Comparison of ENCODE assay signal across 18 cellular contexts in the genomic region with DNA sequence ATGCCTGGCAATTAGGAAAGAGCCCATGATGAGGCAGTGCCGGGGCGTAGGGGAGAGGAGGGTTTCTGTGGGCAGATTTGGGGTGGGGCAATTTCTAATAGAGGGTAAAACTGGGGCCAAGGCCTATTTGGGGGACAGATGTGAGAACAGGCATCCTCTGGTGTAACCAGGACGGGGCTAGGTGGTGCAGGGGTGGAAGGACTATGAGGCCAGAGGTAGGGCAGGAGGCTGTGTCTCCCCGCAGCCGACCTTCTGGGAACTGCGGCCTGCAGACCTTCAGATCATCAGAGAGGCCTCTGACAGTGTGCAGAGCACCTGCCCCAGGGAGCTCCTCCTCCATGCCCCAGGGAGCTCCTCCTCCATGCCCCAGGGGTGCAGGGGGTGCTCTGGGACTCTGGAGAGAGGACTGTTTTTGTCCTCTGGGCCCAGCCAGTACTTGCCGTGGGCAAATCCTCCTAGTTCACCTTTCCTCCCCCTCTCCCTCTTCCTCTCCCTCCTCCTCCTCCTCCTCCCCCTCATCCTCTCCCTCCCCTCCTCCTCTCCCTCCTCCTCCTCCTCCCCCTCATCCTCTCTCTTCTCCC.
DNase-seq lines count a peak whose midpoint lies in the region; ATAC-seq and TF ChIP-seq lines count a peak whose summit lies in the region.
"Had no signal": no experiment of that assay in that cellular context is flagged by ENCODE, and none has a peak within 500 bp of the region (broad histone marks: within the 10 kb centered on the region; RNA-seq: fewer than 3 reads in every experiment).

No MANE protein-coding gene starts in this region.

- no peaks in the 10 kb centered on the region for H3K27me3 Mint-ChIP-seq in WTC11 (ENCODE audit: low read depth)

- 83% methylated on average over 7 of the region's 7 CpGs for WGBS in SK-N-SH (ENCODE audit: low lambda C conversion rate)

- H3K4me3 Mint-ChIP-seq in WTC11, result no peak overlapping the region
- H3K4me3 Mint-ChIP-seq: CD8-positive, alpha-beta T cell had no signal

- CTCF ChIA-PET in SK-N-SH (lab: Yijun Ruan, JAX) (interaction anchor here (1.1 to 11.9 kb wide), 5 partner anchors 9 to 143 kb away, joined by 3 to 301 read pairs (median 18); a partner anchor contains a TSS), WTC11 (lab: Charles Lee) (interaction anchor here (0.7 kb wide), 1 partner anchor 42 kb away, joined by 5 read pairs; no protein-coding TSS in a partner anchor)

- ATAC-seq in SK-N-SH treated with all-trans-retinoic acid at 6 μM for 48 hours (peak; percentile 32; the same call in 2 of the 3 replicates), DND-41 (ENCODE audit: insufficient read depth, low read depth) (peak; percentile 35; the same call in 1 of the 3 replicates), WTC11 (no peak), HG03432 (IDR thresholded peaks at IDR 0.05; ENCODE audit: unreplicated experiment) (no peak), HG02759 (IDR thresholded peaks at IDR 0.05; ENCODE audit: unreplicated experiment) (no peak)
- ATAC-seq: CD8-positive, alpha-beta T cell had no signal

- H3K9me3 ChIP-seq in SK-N-SH (no peaks in the 10 kb centered on the region), DND-41 (ENCODE audit: insufficient read depth, low read length, severe bottlenecking) (no peaks in the 10 kb centered on the region), osteoblast (ENCODE audit: low read depth, low read length) (no peaks in the 10 kb centered on the region)
- H3K9me3 ChIP-seq: BLaER1, MG63 had no signal

- no peak overlapping the region for H3K27ac Mint-ChIP-seq in WTC11
- H3K27ac Mint-ChIP-seq: CD8-positive, alpha-beta T cell had no signal

- TF ChIP-seq CTCF in SK-N-SH (IDR thresholded peaks at IDR 0.05) (no peak), DND-41 (IDR thresholded peaks at IDR 0.05; ENCODE audit: borderline replicate concordance, extremely low read depth, low read length, poor library complexity, severe bottlenecking) (no peak), WTC11 (IDR thresholded peaks at IDR 0.05) (no peak), osteoblast (IDR thresholded peaks at IDR 0.05; ENCODE audit: extremely low read depth, low read depth, low read length) (no peak)

- no peaks in the 10 kb centered on the region for H3K9me3 Mint-ChIP-seq in WTC11
- H3K9me3 Mint-ChIP-seq: CD8-positive, alpha-beta T cell had no signal

- DNase-seq in SK-N-SH, result no peak
- DNase-seq in DND-41, result no peak
- no peak for DNase-seq in WTC11 (ENCODE audit: low spot score)
- DNase-seq in osteoblast (ENCODE audit: insufficient read length, low spot score, missing footprints), result peak; percentile 53
- DNase-seq in activated CD4-positive, alpha-beta T cell treated with anti-CD3 and anti-CD28 coated beads, Interleukin-2, amount 50 U/mL, for 48 hours, result no peak
- DNase-seq: CD8-positive, alpha-beta T cell; GF-D8; NCI-H1105; NCI-H187 treated with DMSO at 0.1 percent for 48 hours; NCI-H2171 treated with DMSO at 0.1 percent for 48 hours; NCI-H748 treated with DMSO at 0.1 percent for 48 hours; OCI-M1 had no signal

- H3K36me3 ChIP-seq in SK-N-SH (replicated peaks in 1 of 2; ENCODE audit: control insufficient read depth in 1 of 2, insufficient read depth in 2 of 2, low read length in 1 of 2) (no peaks in the 10 kb centered on the region), DND-41 (ENCODE audit: insufficient read depth, low read length) (no peaks in the 10 kb centered on the region), osteoblast (ENCODE audit: insufficient read depth, low read length) (no peaks in the 10 kb centered on the region)
- H3K36me3 ChIP-seq: BLaER1, MG63 had no signal

- no peak for TF ChIP-seq EP300 in SK-N-SH (IDR thresholded peaks at IDR 0.05; ENCODE audit: borderline replicate concordance in 1 of 2, low read depth in 1 of 2, low read length in 1 of 2)

- peaks cover 3% of the 10 kb centered on the region; the same call in 1 of the 2 replicates for H3K4me1 Mint-ChIP-seq in WTC11

- no peak overlapping the region for H2AFZ ChIP-seq in SK-N-SH (ENCODE audit: low read depth)
- H2AFZ ChIP-seq in DND-41 (ENCODE audit: low read depth, low read length), result no peak overlapping the region
- no peak overlapping the region for H2AFZ ChIP-seq in osteoblast (ENCODE audit: low read length)

- no peaks in the 10 kb centered on the region for H3K9me2 ChIP-seq in SK-N-SH

- H3K4me1 ChIP-seq in SK-N-SH (ENCODE audit: control insufficient read depth in 1 of 2, insufficient read depth in 2 of 2, low read depth in 1 of 2, low read length in 1 of 2) (no peaks in the 10 kb centered on the region; a peak in 1 of 4 replicates), DND-41 (ENCODE audit: insufficient read depth, low read length) (no peaks in the 10 kb centered on the region), osteoblast (ENCODE audit: insufficient read depth, low read length) (no peaks in the 10 kb centered on the region)

- H3K9ac ChIP-seq in SK-N-SH (no peak overlapping the region), DND-41 (ENCODE audit: low read depth, low read length) (no peak overlapping the region)
- H3K9ac ChIP-seq: BLaER1 had no signal

- no peaks in the 10 kb centered on the region for H3K36me3 Mint-ChIP-seq in WTC11
- H3K36me3 Mint-ChIP-seq: CD8-positive, alpha-beta T cell had no signal

- H3K4me3 ChIP-seq in SK-N-SH (ENCODE audit: low read depth in 2 of 2, low read length in 1 of 2) (no peak overlapping the region), DND-41 (ENCODE audit: low read depth in 1 of 2, low read length in 2 of 2) (no peak overlapping the region), osteoblast (ENCODE audit: insufficient read depth, low read length) (no peak overlapping the region)
- H3K4me3 ChIP-seq: BLaER1, MG63 had no signal

- H3K79me2 ChIP-seq in SK-N-SH (ENCODE audit: insufficient read depth) (no peaks in the 10 kb centered on the region), DND-41 (ENCODE audit: insufficient read depth, low read length) (no peaks in the 10 kb centered on the region), osteoblast (ENCODE audit: insufficient read depth, low read length) (no peaks in the 10 kb centered on the region)

- no peaks in the 10 kb centered on the region for H3F3A ChIP-seq in SK-N-SH (replicated peaks; ENCODE audit: insufficient read depth)

- TF ChIP-seq RAD21 in SK-N-SH (IDR thresholded peaks at IDR 0.05; ENCODE audit: low read length), result no peak

- POLR2A ChIA-PET in SK-N-SH (lab: Yijun Ruan, JAX), result no interaction called here
- POLR2A ChIA-PET in WTC11 (lab: Charles Lee), result no interaction called here

- H3K27ac ChIP-seq in SK-N-SH (ENCODE audit: low read depth in 2 of 2, low read length in 1 of 2), result no peak overlapping the region
- no peak overlapping the region for H3K27ac ChIP-seq in DND-41 (ENCODE audit: low read length)
- H3K27ac ChIP-seq in osteoblast (ENCODE audit: low read depth, low read length), result no peak overlapping the region
- H3K27ac ChIP-seq: BLaER1, RWPE1 had no signal

- H3K27me3 ChIP-seq in SK-N-SH (ENCODE audit: insufficient read depth) (no peaks in the 10 kb centered on the region), DND-41 (ENCODE audit: insufficient read depth, low read length, poor library complexity) (no peaks in the 10 kb centered on the region), osteoblast (ENCODE audit: insufficient read depth, low read length) (no peaks in the 10 kb centered on the region)
- H3K27me3 ChIP-seq: BLaER1, MG63 had no signal

- H4K20me1 ChIP-seq in SK-N-SH (ENCODE audit: insufficient read depth) (no peaks in the 10 kb centered on the region), DND-41 (ENCODE audit: insufficient read depth, low read length) (no peaks in the 10 kb centered on the region), osteoblast (ENCODE audit: insufficient read depth, low read length) (no peaks in the 10 kb centered on the region)
- H4K20me1 ChIP-seq: BLaER1 had no signal

- H3K4me2 ChIP-seq in SK-N-SH (no peak overlapping the region), DND-41 (ENCODE audit: insufficient read depth, low read length) (no peak overlapping the region), osteoblast (ENCODE audit: insufficient read depth, low read length) (no peak overlapping the region)
- H3K4me2 ChIP-seq: BLaER1 had no signal

TF ChIP-seq in SK-N-SH treated with all-trans-retinoic acid at 6 μM for 48 hours, 23 proteins besides CTCF, POLR2A, EP300 and RAD21 (continues in another document):
- TF ChIP-seq SNAI2 (CRISPR knock-in tag; IDR thresholded peaks at IDR 0.05) (no peak), ISL1 (CRISPR knock-in tag; IDR thresholded peaks at IDR 0.05) (no peak), PPARA (CRISPR knock-in tag; IDR thresholded peaks at IDR 0.05; ENCODE audit: borderline replicate concordance) (no peak), ZFP30 (CRISPR knock-in tag; IDR thresholded peaks at IDR 0.05) (no peak), TOX (CRISPR knock-in tag; IDR thresholded peaks at IDR 0.05; ENCODE audit: borderline replicate concordance) (no peak), OSR1 (CRISPR knock-in tag; IDR thresholded peaks at IDR 0.05) (no peak), GLIS3 (CRISPR knock-in tag; IDR thresholded peaks at IDR 0.05) (no peak)

TF ChIP-seq in SK-N-SH, 30 proteins besides CTCF, POLR2A, EP300 and RAD21 (continues in another document):
- TF ChIP-seq RFX5 (IDR thresholded peaks at IDR 0.05; ENCODE audit: low read length), result no peak
- TF ChIP-seq, protein P1, sequence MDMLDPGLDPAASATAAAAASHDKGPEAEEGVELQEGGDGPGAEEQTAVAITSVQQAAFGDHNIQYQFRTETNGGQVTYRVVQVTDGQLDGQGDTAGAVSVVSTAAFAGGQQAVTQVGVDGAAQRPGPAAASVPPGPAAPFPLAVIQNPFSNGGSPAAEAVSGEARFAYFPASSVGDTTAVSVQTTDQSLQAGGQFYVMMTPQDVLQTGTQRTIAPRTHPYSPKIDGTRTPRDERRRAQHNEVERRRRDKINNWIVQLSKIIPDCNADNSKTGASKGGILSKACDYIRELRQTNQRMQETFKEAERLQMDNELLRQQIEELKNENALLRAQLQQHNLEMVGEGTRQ (IDR thresholded peaks at IDR 0.05; ENCODE audit: borderline replicate concordance, low read depth, low read length), result no peak

TF ChIP-seq in WTC11, 78 proteins besides CTCF, POLR2A, EP300 and RAD21:
- TF ChIP-seq OVOL2 (CRISPR knock-in tag; IDR thresholded peaks at IDR 0.05; ENCODE audit: borderline replicate concordance), result no peak
- peak; percentile 44; the same call in 1 of the 2 replicates for TF ChIP-seq ZNF263 (CRISPR knock-in tag; IDR thresholded peaks at IDR 0.05; ENCODE audit: low read depth)
TF ChIP-seq in WTC11: peak in this region for 1.

Comparison
In these comparisons a context has a peak if more than half of its experiments do, and no peak if none do; other contexts are left out.
1. ATAC-seq: peak in SK-N-SH treated with all-trans-retinoic acid at 6 μM for 48 hours (single experiment) and DND-41 (single experiment); none in WTC11 (single experiment), HG03432 (single experiment) and HG02759 (single experiment).